Comparison of ENCODE assay signal across 18 cellular contexts in the genomic region with DNA sequence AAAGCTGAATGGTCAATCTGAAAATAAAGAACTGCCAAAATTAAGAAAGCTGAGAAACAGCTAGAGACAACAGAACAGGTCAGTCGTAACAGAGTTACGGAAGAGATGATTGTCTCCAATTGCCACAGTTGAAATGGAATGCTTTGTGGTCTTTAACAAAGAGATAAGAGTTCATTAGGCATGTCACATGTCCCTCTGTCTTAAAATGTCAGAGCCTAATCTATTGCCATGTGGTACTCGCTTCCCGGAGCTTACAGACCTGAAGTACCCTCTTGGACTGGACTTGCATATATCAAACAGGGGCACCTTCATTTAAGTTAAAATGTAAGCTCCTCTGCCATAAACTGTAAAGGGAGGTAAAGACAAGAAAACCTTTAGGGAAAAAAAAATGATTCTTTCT.
"Had no signal": no experiment of that assay in that cellular context is flagged by ENCODE, and none has a peak within 500 bp of the region (broad histone marks: within the 10 kb centered on the region; RNA-seq: fewer than 3 reads in every experiment).

No MANE protein-coding gene starts in this region.

- H3K4me3 Mint-ChIP-seq: activated naive CD4-positive, alpha-beta T cell treated with anti-CD3 and anti-CD28 coated beads for 36 hours; activated naive CD8-positive, alpha-beta T cell treated with anti-CD3 and anti-CD28 coated beads, Interleukin-2, amount 50 U/mL, for 24 hours; T-helper 2 cell treated with Interferon-gamma antibody and Interleukin-4, amounts not matched to agents 5 μg/mL and 100 μg/mL, for 36 hours had no signal

- ATAC-seq: activated naive CD8-positive, alpha-beta T cell treated with anti-CD3 and anti-CD28 coated beads, Interleukin-2, amount 50 U/mL, for 24 hours; left lobe of liver; lower lobe of right lung; naive thymus-derived CD4-positive, alpha-beta T cell; upper lobe of right lung had no signal

- H3K27ac Mint-ChIP-seq: activated naive CD4-positive, alpha-beta T cell treated with anti-CD3 and anti-CD28 coated beads for 36 hours; activated naive CD8-positive, alpha-beta T cell treated with anti-CD3 and anti-CD28 coated beads, Interleukin-2, amount 50 U/mL, for 24 hours; progenitor cell of endocrine pancreas; T-helper 2 cell treated with Interferon-gamma antibody and Interleukin-4, amounts not matched to agents 5 μg/mL and 100 μg/mL, for 36 hours had no signal

- DNase-seq: activated CD4-positive, alpha-beta T cell treated with anti-CD3 and anti-CD28 coated beads for 4 hours; activated CD4-positive, alpha-beta T cell treated with anti-CD3 and anti-CD28 coated beads, Interleukin-2, amount 50 U/mL, for 48 hours; activated CD4-positive, CD25-positive, alpha-beta regulatory T cell; activated effector memory CD4-positive, alpha-beta T cell treated with Interleukin-2 at 50 U/mL for 16 hours; activated naive CD4-positive, alpha-beta T cell treated with anti-CD3 and anti-CD28 coated beads for 36 hours; activated naive CD8-positive, alpha-beta T cell treated with anti-CD3 and anti-CD28 coated beads, Interleukin-2, amount 50 U/mL, for 24 hours; activated T-cell treated with anti-CD3 and anti-CD28 coated beads, Interleukin-2, amount 50 U/mL, for 48 hours; foreskin fibroblast; kidney; lower lobe of right lung; naive thymus-derived CD4-positive, alpha-beta T cell; stimulated activated CD4-positive, alpha-beta T cell treated with anti-CD3 and anti-CD28 coated beads, Interleukin-4, amount 100 ng/mL, for 1 hour; stimulated activated naive CD4-positive, alpha-beta T cell treated with Interleukin-2 at 50 U/mL for 16 hours; SW 1271; upper lobe of right lung had no signal

- H3K27me3 Mint-ChIP-seq: activated naive CD8-positive, alpha-beta T cell treated with anti-CD3 and anti-CD28 coated beads, Interleukin-2, amount 50 U/mL, for 24 hours; naive thymus-derived CD4-positive, alpha-beta T cell; progenitor cell of endocrine pancreas had no signal
